In the genomic region with DNA sequence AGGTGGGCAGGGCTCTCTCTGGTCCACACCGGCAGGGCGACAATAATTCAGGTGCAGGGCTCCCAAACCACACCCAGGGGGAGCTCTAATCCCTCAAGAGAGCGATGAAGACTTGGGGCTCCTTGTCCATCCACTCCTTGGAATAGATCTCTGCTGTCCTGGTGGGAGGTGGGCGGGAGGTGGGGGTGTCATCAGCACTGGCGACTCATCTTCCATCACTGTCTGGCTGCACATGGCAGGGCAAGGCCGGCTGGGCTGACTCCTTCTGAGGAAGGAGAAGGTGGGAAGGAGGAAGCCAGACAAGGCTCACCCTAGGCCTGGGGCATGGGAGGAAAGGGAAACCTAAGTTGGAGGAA, we compare ENCODE assay signal across 8 cellular contexts. TPM values are rescaled to one million over a fixed set of nuclear protein-coding genes. Genes with fewer than 3 reads are reported as not detected.
A peak's percentile ranks its signal among the peaks of the same experiment; 100 is the strongest.
DNase-seq lines count a peak whose midpoint lies in the region; ATAC-seq and TF ChIP-seq lines count a peak whose summit lies in the region.

No MANE protein-coding gene starts in this region.

- no peaks in the 10 kb centered on the region for H3K36me3 ChIP-seq in BE2C
- H3K36me3 ChIP-seq in adrenal gland (replicated peaks in 1 of 2) = no peaks in the 10 kb centered on the region

- H3K4me1 ChIP-seq in BE2C (no peaks in the 10 kb centered on the region), adrenal gland (replicated peaks in 1 of 2) (no peaks in the 10 kb centered on the region)

- intact Hi-C loops in adrenal gland (cut with DNase I) = no loop called here

- H3K9me3 ChIP-seq in BE2C (no peaks in the 10 kb centered on the region), adrenal gland (replicated peaks in 1 of 3) (no peaks in the 10 kb centered on the region)

- no peak for TF ChIP-seq POLR2A in adrenal gland (IDR thresholded peaks at IDR 0.05)

- no peak overlapping the region for H3K4me3 ChIP-seq in BE2C (ENCODE audit: low read depth, low read length)
- H3K4me3 ChIP-seq in adrenal gland = no peak overlapping the region

- H3K27me3 ChIP-seq in BE2C = no peaks in the 10 kb centered on the region
- H3K27me3 ChIP-seq in adrenal gland = no peaks in the 10 kb centered on the region

- no peak overlapping the region for H3K27ac ChIP-seq in adrenal gland

- DNase-seq in BE2C = peak; percentile 61
- DNase-seq in NCI-H2196 treated with DMSO at 0.1 percent for 48 hours (lab: John Stamatoyannopoulos, UW; ENCODE audit: unreplicated experiment) = peak; percentile 2
- DNase-seq in adrenal gland = peak in 5 of 7 donors; percentile 24 to 60 (median 39)
- DNase-seq in iPS-NIHi11 (ENCODE audit: low spot score) = peak; percentile 92
- DNase-seq in stimulated activated naive CD8-positive, alpha-beta T cell treated with anti-CD3 and anti-CD28 coated beads, Interleukin-15, Interleukin-2, amounts not matched to agents 100 U/mL and 50 U/mL, for 24 hours = peak; percentile 29
- no peak for DNase-seq in dedifferentiated amniotic fluid mesenchymal stem cell (ENCODE audit: extremely low spot score)

- ATAC-seq in GM19463 (IDR thresholded peaks at IDR 0.05; ENCODE audit: unreplicated experiment) (peak; percentile 53), GM21786 (IDR thresholded peaks at IDR 0.05; ENCODE audit: unreplicated experiment) (no peak)
- ATAC-seq in stimulated activated naive CD8-positive, alpha-beta T cell treated with anti-CD3 and anti-CD28 coated beads, Interleukin-15, Interleukin-2, amounts not matched to agents 100 U/mL and 50 U/mL, for 24 hours = peak; percentile 40

- TF ChIP-seq CTCF in BE2C (IDR thresholded peaks at IDR 0.05; ENCODE audit: low read depth, low read length) (peak; percentile 79), adrenal gland (IDR thresholded peaks at IDR 0.05) (peak; percentile 21 to 48 (median 37))

- 21 to 25% (median 22%) methylated on average over 5 to 6 of the region's 6 CpGs for WGBS in adrenal gland, 4 donors

RNA-seq across cellular contexts. Expression of a gene that starts 29.3 kb away (rescaled TPM):
- polyA plus RNA-seq in BE2C (2012; ENCODE audit: insufficient read depth, insufficient read length, low read depth) = 9.6 TPM
- total RNA-seq in adrenal gland = 10 to 100 TPM in 1 of 8 donors, 1 to 10 TPM in 3, under 1 TPM in 2, not detected in 2; 0.39 to 10.5 (median 2.2) TPM
- 10 to 100 TPM; 10.3 to 37.3 (median 14.0) TPM for polyA plus RNA-seq in adrenal gland

RNA-seq across cellular contexts. Expression of a gene that starts 50.9 kb away (rescaled TPM):
- not detected for polyA plus RNA-seq in BE2C (2012; ENCODE audit: insufficient read depth, insufficient read length, low read depth)
- total RNA-seq in adrenal gland = under 1 TPM in 2 of 8 donors, not detected in 6; 0.54 to 0.61 TPM
- polyA plus RNA-seq in adrenal gland = under 1 TPM in 2 of 3 donors, not detected in 1; 0.08 to 0.17 TPM
